ENCODE assay signal across 30 cellular contexts in the genomic region with DNA sequence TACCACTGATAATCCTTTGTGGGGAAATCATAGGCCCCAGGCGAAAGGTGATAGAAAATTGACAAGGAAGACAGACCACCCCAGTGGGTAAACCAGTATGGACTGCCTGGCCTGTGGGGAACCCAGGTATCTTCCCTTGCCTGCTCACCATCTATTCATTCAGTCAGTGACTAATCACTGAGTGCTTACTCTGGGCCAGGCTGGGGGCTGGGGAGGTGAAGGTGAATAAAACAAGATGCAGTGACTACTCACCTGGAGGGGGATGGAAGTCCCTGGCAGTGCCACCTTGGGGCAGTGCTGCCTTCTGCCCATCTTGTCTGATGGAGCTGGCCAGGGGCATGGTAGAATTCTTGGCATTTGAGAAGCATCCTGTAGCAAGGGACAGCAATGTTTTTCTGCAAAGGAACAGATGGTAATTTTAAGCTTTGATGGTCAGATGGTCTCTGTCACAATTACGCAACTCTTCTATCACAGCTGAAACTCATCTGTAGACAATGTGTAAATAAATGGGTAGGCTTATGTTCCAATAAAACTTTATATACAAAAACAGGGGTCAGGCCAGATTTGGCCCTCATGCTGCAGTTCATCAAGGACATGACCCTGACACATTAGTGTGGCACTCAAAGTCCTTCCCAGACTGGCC. TPM values are rescaled to one million over a fixed set of nuclear protein-coding genes. Genes with fewer than 3 reads are reported as not detected.
DNase-seq lines count a peak whose midpoint lies in the region; ATAC-seq and TF ChIP-seq lines count a peak whose summit lies in the region.
"Had no signal": no experiment of that assay in that cellular context is flagged by ENCODE, and none has a peak within 500 bp of the region (broad histone marks: within the 10 kb centered on the region; RNA-seq: fewer than 3 reads in every experiment).

No MANE protein-coding gene starts in this region.

- TF ChIP-seq CTCF in left lung (IDR thresholded peaks at IDR 0.05): no peak

- H3K27ac ChIP-seq in left lung: no peak overlapping the region
- H3K27ac ChIP-seq: BLaER1, suprapubic skin, VCaP had no signal

- DNase-seq in LHCN-M2 (ENCODE audit: low read depth) (peak; percentile 1), NCI-H446 treated with DMSO at 0.1 percent for 48 hours (lab: John Stamatoyannopoulos, UW) (peak; percentile 70), cerebellar nuclear complex (lab: John Stamatoyannopoulos, UW) (peak; percentile 45 to 63), kidney tubule cell (ENCODE audit: low spot score) (peak; percentile 66), T-helper 1 cell (no peak), left lung (no peak), OCI-M2 (lab: John Stamatoyannopoulos, UW; ENCODE audit: unreplicated experiment) (no peak)
- DNase-seq: activated CD4-positive, alpha-beta T cell treated with anti-CD3 and anti-CD28 coated beads, Interleukin-2, amount 10 ng/mL, durations not matched to agents 24 days and 14 days; activated naive CD4-positive, alpha-beta T cell; activated T-cell treated with anti-CD3 and anti-CD28 coated beads, Interleukin-2, amount 50 U/mL, for 48 hours; DMS79 treated with DMSO at 0.1 percent for 48 hours; H9; kidney glomerular epithelial cell; NCI-H187; NCI-H748 treated with DMSO at 0.1 percent for 48 hours; right cardiac atrium; stimulated activated CD4-positive, alpha-beta T cell treated with anti-CD3 and anti-CD28 coated beads, Interleukin-4, amount 100 ng/mL, for 4 hours had no signal

- no peaks in the 10 kb centered on the region for H3K4me1 ChIP-seq in left lung
- H3K4me1 ChIP-seq: BLaER1, suprapubic skin had no signal

- H3K27me3 ChIP-seq in left lung: no peaks in the 10 kb centered on the region
- H3K27me3 ChIP-seq: BLaER1, suprapubic skin had no signal

- intact Hi-C loops in left lung (cut with DNase I): no loop called here

- H3K9me3 ChIP-seq in left lung: no peaks in the 10 kb centered on the region
- H3K9me3 ChIP-seq: BLaER1, suprapubic skin had no signal

- no peak overlapping the region for H3K4me3 ChIP-seq in left lung
- H3K4me3 ChIP-seq: BLaER1, suprapubic skin had no signal

- ATAC-seq in HG03025 (IDR thresholded peaks at IDR 0.05; ENCODE audit: low FRiP score, unreplicated experiment) (no peak), left lung (no peak)
- ATAC-seq: right cardiac atrium; SK-N-SH treated with all-trans-retinoic acid at 6 μM for 48 hours; stimulated activated memory B cell treated with anti-CD40 and anti-IgM and Interleukin-4, amounts not matched to agents 10 μg/mL and 1 μg/mL and 100 μg/mL, for 72 hours had no signal

- no peaks in the 10 kb centered on the region for H3K36me3 ChIP-seq in left lung
- H3K36me3 ChIP-seq: BLaER1, suprapubic skin had no signal

RNA-seq across cellular contexts. Expression of a gene that starts 4.6 kb away (rescaled TPM):
- total RNA-seq in LHCN-M2 (2014; rRNA removed): not detected in 2 replicates
- not detected for polyA plus RNA-seq in LHCN-M2 (2012)
- total RNA-seq in left lung: not detected
- total RNA-seq: activated CD4-positive, alpha-beta T cell treated with anti-CD3 and anti-CD28 coated beads, Interleukin-2, amount 10 ng/mL, durations not matched to agents 24 days and 14 days; chondrocyte; H9; lung microvascular endothelial cell; mucosa of gallbladder; neural crest cell; right cardiac atrium; suprapubic skin; T-helper 2 cell treated with Interferon-gamma antibody and Interleukin-4, amounts not matched to agents 100 ng/mL and 5 ng/mL, for 36 hours; ureter had no signal
- polyA plus RNA-seq: AG04450, right cardiac atrium had no signal

Comparison
In these comparisons a context has a peak if more than half of its experiments do, and no peak if none do; other contexts are left out.
1. DNase-seq: peak in LHCN-M2 (single experiment), NCI-H446 treated with DMSO at 0.1 percent for 48 hours (single experiment), cerebellar nuclear complex (2 of 2) and kidney tubule cell (single experiment); none in T-helper 1 cell (0 of 5), left lung (0 of 2) and OCI-M2 (single experiment).